ENCODE assay signal across 1 cellular context in the genomic region with DNA sequence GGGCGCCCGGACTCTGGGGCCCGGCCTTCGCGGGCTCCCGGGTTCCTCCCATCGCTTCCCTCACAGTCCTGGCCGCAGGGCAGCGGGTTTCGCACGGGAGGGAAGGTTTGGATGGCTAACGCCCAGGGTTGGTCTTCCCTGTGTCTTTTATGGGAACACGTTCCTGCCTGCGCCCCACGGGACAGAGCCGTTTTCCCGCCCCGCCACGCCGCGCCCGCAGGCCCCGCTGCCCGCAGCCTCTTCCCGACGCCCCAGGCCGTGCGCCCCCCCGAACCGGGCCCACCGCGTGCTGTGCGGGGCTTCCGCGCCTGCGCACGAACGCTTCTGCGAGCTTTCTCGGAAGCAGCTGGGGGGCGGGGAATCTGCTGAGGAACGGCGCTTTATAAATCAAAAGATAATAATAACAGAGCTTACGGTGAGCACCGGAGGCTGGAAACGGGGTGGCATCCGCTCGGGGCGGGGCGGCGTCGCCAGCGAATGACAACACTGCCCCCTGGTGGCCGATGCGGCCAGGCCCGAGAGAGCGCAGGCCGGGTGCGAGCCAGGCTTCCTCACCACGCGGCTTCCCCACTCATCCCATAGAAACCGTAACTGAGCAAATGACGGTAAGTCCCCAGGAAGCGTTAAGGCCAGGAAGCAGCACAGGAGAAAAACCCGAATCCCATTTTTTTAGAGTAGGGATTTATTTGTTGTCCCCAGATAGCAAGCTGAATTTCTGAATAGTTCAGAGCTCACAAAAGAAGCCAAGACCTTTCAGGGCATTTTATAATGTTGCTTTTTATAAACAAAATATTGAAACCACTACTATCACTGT.
TF ChIP-seq lines count a peak whose summit lies in the region.

No MANE protein-coding gene starts in this region.

TF ChIP-seq in HEK293, 187 proteins besides CTCF, POLR2A, EP300 and RAD21 (continued from another document and continues in another):
- TF ChIP-seq, protein P1, sequence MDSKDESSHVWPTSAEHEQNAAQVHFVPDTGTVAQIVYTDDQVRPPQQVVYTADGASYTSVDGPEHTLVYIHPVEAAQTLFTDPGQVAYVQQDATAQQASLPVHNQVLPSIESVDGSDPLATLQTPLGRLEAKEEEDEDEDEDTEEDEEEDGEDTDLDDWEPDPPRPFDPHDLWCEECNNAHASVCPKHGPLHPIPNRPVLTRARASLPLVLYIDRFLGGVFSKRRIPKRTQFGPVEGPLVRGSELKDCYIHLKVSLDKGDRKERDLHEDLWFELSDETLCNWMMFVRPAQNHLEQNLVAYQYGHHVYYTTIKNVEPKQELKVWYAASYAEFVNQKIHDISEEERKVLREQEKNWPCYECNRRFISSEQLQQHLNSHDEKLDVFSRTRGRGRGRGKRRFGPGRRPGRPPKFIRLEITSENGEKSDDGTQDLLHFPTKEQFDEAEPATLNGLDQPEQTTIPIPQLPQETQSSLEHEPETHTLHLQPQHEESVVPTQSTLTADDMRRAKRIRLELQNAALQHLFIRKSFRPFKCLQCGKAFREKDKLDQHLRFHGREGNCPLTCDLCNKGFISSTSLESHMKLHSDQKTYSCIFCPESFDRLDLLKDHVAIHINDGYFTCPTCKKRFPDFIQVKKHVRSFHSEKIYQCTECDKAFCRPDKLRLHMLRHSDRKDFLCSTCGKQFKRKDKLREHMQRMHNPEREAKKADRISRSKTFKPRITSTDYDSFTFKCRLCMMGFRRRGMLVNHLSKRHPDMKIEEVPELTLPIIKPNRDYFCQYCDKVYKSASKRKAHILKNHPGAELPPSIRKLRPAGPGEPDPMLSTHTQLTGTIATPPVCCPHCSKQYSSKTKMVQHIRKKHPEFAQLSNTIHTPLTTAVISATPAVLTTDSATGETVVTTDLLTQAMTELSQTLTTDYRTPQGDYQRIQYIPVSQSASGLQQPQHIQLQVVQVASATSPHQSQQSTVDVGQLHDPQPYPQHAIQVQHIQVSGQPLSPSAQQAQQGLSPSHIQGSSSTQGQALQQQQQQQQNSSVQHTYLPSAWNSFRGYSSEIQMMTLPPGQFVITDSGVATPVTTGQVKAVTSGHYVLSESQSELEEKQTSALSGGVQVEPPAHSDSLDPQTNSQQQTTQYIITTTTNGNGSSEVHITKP (tag by site-specific recombination; IDR thresholded peaks at IDR 0.05) = 0 out of 2 replicates have a peak, but pooled peaks have one; percentile 30
- TF ChIP-seq ZNF76 (tag by site-specific recombination; IDR thresholded peaks at IDR 0.05; ENCODE audit: borderline replicate concordance, low read depth) (no peak), SP3 (tag by site-specific recombination; IDR thresholded peaks at IDR 0.05) (peak; percentile 56; the same call in 1 of the 2 replicates), ZNF677 (tag by site-specific recombination; IDR thresholded peaks at IDR 0.05) (no peak), ZNF623 (tag by site-specific recombination; IDR thresholded peaks at IDR 0.05) (no peak), ZNF621 (tag by site-specific recombination; IDR thresholded peaks at IDR 0.05) (no peak), ZNF146 (tag by site-specific recombination; IDR thresholded peaks at IDR 0.05) (no peak), ZBTB17 (tag by site-specific recombination; IDR thresholded peaks at IDR 0.05) (peak; percentile 79), ZNF558 (tag by site-specific recombination; IDR thresholded peaks at IDR 0.05) (no peak), ZNF510 (tag by site-specific recombination; IDR thresholded peaks at IDR 0.05; ENCODE audit: insufficient replicate concordance) (no peak), ZNF610 (tag by site-specific recombination; IDR thresholded peaks at IDR 0.05; ENCODE audit: borderline replicate concordance) (peak; percentile 53; the same call in 1 of the 2 replicates), ZFHX2 (tag by site-specific recombination; conservative IDR thresholded peaks at IDR 0.05) (no peak), SP7 (tag by site-specific recombination; IDR thresholded peaks at IDR 0.05) (peak; percentile 78), ZNF133 (tag by site-specific recombination; IDR thresholded peaks at IDR 0.05) (no peak), OSR2 (tag by site-specific recombination; IDR thresholded peaks at IDR 0.05) (peak; percentile 67; the same call in 1 of the 2 replicates), ZSCAN23 (tag by site-specific recombination; IDR thresholded peaks at IDR 0.05) (no peak), ZNF555 (tag by site-specific recombination; conservative IDR thresholded peaks at IDR 0.05) (no peak), ZNF747 (tag by site-specific recombination; IDR thresholded peaks at IDR 0.05) (no peak), ZFP69B (tag by site-specific recombination; IDR thresholded peaks at IDR 0.05) (peak; percentile 91), ZNF2 (tag by site-specific recombination; IDR thresholded peaks at IDR 0.05) (peak; percentile 79), ZNF549 (tag by site-specific recombination; IDR thresholded peaks at IDR 0.05) (0 out of 2 replicates have a peak, but pooled peaks have one; percentile 8), ZBTB7A (tag by site-specific recombination; IDR thresholded peaks at IDR 0.05; ENCODE audit: low read depth) (no peak), ZNF664 (tag by site-specific recombination; IDR thresholded peaks at IDR 0.05) (no peak), ZNF837 (tag by site-specific recombination; IDR thresholded peaks at IDR 0.05) (no peak), ZNF600 (tag by site-specific recombination; IDR thresholded peaks at IDR 0.05) (no peak), YY2 (tag by site-specific recombination; IDR thresholded peaks at IDR 0.05) (no peak), ZNF223 (tag by site-specific recombination; IDR thresholded peaks at IDR 0.05) (no peak), ZNF140 (tag by site-specific recombination; IDR thresholded peaks at IDR 0.05) (no peak), ZNF701 (tag by site-specific recombination; IDR thresholded peaks at IDR 0.05) (no peak)
- TF ChIP-seq, protein P2, sequence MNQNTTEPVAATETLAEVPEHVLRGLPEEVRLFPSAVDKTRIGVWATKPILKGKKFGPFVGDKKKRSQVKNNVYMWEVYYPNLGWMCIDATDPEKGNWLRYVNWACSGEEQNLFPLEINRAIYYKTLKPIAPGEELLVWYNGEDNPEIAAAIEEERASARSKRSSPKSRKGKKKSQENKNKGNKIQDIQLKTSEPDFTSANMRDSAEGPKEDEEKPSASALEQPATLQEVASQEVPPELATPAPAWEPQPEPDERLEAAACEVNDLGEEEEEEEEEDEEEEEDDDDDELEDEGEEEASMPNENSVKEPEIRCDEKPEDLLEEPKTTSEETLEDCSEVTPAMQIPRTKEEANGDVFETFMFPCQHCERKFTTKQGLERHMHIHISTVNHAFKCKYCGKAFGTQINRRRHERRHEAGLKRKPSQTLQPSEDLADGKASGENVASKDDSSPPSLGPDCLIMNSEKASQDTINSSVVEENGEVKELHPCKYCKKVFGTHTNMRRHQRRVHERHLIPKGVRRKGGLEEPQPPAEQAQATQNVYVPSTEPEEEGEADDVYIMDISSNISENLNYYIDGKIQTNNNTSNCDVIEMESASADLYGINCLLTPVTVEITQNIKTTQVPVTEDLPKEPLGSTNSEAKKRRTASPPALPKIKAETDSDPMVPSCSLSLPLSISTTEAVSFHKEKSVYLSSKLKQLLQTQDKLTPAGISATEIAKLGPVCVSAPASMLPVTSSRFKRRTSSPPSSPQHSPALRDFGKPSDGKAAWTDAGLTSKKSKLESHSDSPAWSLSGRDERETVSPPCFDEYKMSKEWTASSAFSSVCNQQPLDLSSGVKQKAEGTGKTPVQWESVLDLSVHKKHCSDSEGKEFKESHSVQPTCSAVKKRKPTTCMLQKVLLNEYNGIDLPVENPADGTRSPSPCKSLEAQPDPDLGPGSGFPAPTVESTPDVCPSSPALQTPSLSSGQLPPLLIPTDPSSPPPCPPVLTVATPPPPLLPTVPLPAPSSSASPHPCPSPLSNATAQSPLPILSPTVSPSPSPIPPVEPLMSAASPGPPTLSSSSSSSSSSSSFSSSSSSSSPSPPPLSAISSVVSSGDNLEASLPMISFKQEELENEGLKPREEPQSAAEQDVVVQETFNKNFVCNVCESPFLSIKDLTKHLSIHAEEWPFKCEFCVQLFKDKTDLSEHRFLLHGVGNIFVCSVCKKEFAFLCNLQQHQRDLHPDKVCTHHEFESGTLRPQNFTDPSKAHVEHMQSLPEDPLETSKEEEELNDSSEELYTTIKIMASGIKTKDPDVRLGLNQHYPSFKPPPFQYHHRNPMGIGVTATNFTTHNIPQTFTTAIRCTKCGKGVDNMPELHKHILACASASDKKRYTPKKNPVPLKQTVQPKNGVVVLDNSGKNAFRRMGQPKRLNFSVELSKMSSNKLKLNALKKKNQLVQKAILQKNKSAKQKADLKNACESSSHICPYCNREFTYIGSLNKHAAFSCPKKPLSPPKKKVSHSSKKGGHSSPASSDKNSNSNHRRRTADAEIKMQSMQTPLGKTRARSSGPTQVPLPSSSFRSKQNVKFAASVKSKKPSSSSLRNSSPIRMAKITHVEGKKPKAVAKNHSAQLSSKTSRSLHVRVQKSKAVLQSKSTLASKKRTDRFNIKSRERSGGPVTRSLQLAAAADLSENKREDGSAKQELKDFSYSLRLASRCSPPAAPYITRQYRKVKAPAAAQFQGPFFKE (tag by site-specific recombination; IDR thresholded peaks at IDR 0.05; ENCODE audit: borderline replicate concordance) = no peak
- TF ChIP-seq, protein P3, sequence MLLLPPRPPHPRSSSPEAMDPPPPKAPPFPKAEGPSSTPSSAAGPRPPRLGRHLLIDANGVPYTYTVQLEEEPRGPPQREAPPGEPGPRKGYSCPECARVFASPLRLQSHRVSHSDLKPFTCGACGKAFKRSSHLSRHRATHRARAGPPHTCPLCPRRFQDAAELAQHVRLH (tag by site-specific recombination; IDR thresholded peaks at IDR 0.05) = no peak
- TF ChIP-seq, protein P4, sequence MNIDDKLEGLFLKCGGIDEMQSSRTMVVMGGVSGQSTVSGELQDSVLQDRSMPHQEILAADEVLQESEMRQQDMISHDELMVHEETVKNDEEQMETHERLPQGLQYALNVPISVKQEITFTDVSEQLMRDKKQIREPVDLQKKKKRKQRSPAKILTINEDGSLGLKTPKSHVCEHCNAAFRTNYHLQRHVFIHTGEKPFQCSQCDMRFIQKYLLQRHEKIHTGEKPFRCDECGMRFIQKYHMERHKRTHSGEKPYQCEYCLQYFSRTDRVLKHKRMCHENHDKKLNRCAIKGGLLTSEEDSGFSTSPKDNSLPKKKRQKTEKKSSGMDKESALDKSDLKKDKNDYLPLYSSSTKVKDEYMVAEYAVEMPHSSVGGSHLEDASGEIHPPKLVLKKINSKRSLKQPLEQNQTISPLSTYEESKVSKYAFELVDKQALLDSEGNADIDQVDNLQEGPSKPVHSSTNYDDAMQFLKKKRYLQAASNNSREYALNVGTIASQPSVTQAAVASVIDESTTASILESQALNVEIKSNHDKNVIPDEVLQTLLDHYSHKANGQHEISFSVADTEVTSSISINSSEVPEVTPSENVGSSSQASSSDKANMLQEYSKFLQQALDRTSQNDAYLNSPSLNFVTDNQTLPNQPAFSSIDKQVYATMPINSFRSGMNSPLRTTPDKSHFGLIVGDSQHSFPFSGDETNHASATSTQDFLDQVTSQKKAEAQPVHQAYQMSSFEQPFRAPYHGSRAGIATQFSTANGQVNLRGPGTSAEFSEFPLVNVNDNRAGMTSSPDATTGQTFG (tag by site-specific recombination; IDR thresholded peaks at IDR 0.05; ENCODE audit: borderline replicate concordance) = no peak
- TF ChIP-seq, protein P5, sequence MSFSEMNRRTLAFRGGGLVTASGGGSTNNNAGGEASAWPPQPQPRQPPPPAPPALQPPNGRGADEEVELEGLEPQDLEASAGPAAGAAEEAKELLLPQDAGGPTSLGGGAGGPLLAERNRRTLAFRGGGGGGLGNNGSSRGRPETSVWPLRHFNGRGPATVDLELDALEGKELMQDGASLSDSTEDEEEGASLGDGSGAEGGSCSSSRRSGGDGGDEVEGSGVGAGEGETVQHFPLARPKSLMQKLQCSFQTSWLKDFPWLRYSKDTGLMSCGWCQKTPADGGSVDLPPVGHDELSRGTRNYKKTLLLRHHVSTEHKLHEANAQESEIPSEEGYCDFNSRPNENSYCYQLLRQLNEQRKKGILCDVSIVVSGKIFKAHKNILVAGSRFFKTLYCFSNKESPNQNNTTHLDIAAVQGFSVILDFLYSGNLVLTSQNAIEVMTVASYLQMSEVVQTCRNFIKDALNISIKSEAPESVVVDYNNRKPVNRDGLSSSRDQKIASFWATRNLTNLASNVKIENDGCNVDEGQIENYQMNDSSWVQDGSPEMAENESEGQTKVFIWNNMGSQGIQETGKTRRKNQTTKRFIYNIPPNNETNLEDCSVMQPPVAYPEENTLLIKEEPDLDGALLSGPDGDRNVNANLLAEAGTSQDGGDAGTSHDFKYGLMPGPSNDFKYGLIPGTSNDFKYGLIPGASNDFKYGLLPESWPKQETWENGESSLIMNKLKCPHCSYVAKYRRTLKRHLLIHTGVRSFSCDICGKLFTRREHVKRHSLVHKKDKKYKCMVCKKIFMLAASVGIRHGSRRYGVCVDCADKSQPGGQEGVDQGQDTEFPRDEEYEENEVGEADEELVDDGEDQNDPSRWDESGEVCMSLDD (tag by site-specific recombination; IDR thresholded peaks at IDR 0.05) = peak; percentile 74
- TF ChIP-seq, protein P6, sequence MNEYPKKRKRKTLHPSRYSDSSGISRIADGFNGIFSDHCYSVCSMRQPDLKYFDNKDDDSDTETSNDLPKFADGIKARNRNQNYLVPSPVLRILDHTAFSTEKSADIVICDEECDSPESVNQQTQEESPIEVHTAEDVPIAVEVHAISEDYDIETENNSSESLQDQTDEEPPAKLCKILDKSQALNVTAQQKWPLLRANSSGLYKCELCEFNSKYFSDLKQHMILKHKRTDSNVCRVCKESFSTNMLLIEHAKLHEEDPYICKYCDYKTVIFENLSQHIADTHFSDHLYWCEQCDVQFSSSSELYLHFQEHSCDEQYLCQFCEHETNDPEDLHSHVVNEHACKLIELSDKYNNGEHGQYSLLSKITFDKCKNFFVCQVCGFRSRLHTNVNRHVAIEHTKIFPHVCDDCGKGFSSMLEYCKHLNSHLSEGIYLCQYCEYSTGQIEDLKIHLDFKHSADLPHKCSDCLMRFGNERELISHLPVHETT (tag by site-specific recombination; IDR thresholded peaks at IDR 0.05) = no peak
- TF ChIP-seq, protein P7, sequence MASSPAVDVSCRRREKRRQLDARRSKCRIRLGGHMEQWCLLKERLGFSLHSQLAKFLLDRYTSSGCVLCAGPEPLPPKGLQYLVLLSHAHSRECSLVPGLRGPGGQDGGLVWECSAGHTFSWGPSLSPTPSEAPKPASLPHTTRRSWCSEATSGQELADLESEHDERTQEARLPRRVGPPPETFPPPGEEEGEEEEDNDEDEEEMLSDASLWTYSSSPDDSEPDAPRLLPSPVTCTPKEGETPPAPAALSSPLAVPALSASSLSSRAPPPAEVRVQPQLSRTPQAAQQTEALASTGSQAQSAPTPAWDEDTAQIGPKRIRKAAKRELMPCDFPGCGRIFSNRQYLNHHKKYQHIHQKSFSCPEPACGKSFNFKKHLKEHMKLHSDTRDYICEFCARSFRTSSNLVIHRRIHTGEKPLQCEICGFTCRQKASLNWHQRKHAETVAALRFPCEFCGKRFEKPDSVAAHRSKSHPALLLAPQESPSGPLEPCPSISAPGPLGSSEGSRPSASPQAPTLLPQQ (tag by site-specific recombination; IDR thresholded peaks at IDR 0.05) = peak; percentile 97
- TF ChIP-seq, protein P8, sequence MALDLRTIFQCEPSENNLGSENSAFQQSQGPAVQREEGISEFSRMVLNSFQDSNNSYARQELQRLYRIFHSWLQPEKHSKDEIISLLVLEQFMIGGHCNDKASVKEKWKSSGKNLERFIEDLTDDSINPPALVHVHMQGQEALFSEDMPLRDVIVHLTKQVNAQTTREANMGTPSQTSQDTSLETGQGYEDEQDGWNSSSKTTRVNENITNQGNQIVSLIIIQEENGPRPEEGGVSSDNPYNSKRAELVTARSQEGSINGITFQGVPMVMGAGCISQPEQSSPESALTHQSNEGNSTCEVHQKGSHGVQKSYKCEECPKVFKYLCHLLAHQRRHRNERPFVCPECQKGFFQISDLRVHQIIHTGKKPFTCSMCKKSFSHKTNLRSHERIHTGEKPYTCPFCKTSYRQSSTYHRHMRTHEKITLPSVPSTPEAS (tag by site-specific recombination; IDR thresholded peaks at IDR 0.05) = no peak
